ENCODE assay signal across 1 cellular context in the genomic region with DNA sequence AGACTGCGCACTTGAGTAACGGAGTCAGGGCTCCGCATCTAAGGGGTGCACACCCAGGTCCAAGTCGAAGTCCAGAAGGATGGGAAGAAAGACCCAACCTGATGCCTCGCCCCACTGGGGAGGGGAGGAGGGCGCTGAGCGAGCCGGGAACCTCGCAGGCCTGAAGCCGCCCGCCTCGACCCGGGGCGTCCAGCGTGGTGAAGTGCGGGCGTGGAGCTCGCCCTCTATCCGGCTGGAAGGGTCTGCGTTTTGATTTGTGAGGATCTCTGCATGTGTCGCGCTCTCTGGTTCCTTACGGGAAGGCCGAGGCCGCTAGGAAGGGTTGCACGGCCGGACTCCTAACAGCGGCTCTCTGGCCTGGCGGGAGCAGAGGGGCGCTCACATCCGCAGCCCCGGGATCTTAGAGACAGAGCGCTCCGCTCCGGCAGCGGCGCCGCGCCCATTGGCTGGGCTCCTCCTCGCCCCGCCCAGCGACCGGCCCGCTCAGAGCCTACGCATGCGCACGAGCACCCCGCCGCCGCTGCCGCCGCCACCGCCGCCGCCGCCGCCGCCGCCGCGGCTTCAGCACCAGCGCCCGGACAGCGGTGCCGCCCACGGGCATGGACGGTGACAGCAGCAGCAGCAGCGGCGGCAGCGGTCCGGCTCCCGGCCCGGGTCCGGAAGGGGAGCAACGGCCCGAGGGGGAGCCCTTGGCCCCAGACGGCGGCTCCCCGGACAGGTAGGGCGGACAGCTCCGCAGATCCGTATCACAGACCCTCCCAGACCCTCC.
A peak's percentile ranks its signal among the peaks of the same experiment; 100 is the strongest.
TF ChIP-seq lines count a peak whose summit lies in the region.

Gene DISP2 (plus strand): TSS at position 497 of the 769 bp plus-strand sequence. CDS start 103 bp downstream, at position 600.

TF ChIP-seq in HCT116, 20 proteins besides CTCF, POLR2A, EP300 and RAD21:
- TF ChIP-seq, protein P1, sequence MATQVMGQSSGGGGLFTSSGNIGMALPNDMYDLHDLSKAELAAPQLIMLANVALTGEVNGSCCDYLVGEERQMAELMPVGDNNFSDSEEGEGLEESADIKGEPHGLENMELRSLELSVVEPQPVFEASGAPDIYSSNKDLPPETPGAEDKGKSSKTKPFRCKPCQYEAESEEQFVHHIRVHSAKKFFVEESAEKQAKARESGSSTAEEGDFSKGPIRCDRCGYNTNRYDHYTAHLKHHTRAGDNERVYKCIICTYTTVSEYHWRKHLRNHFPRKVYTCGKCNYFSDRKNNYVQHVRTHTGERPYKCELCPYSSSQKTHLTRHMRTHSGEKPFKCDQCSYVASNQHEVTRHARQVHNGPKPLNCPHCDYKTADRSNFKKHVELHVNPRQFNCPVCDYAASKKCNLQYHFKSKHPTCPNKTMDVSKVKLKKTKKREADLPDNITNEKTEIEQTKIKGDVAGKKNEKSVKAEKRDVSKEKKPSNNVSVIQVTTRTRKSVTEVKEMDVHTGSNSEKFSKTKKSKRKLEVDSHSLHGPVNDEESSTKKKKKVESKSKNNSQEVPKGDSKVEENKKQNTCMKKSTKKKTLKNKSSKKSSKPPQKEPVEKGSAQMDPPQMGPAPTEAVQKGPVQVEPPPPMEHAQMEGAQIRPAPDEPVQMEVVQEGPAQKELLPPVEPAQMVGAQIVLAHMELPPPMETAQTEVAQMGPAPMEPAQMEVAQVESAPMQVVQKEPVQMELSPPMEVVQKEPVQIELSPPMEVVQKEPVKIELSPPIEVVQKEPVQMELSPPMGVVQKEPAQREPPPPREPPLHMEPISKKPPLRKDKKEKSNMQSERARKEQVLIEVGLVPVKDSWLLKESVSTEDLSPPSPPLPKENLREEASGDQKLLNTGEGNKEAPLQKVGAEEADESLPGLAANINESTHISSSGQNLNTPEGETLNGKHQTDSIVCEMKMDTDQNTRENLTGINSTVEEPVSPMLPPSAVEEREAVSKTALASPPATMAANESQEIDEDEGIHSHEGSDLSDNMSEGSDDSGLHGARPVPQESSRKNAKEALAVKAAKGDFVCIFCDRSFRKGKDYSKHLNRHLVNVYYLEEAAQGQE (IDR thresholded peaks at IDR 0.05; ENCODE audit: low read depth) = peak; percentile 68
- TF ChIP-seq JUND (IDR thresholded peaks at IDR 0.05) = no peak
- peak; percentile 48; the same call in 1 of the 2 replicates for TF ChIP-seq SIN3A (IDR thresholded peaks at IDR 0.05; ENCODE audit: low read depth)
- no peak for TF ChIP-seq YY1 (IDR thresholded peaks at IDR 0.05; ENCODE audit: extremely low read depth, insufficient replicate concordance, low read depth, low read length)
- no peak for TF ChIP-seq SP1 (IDR thresholded peaks at IDR 0.05; ENCODE audit: low read depth)
- TF ChIP-seq, protein P2, sequence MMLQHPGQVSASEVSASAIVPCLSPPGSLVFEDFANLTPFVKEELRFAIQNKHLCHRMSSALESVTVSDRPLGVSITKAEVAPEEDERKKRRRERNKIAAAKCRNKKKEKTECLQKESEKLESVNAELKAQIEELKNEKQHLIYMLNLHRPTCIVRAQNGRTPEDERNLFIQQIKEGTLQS (IDR thresholded peaks at IDR 0.05) = no peak
- peak; percentile 54 for TF ChIP-seq MAX (IDR thresholded peaks at IDR 0.05)
- no peak for TF ChIP-seq FOSL1 (IDR thresholded peaks at IDR 0.05; ENCODE audit: low read depth)
- 0 out of 2 replicates have a peak, but pooled peaks have one; percentile 29 for TF ChIP-seq POLR2AphosphoS5 (IDR thresholded peaks at IDR 0.05; ENCODE audit: low read depth, low read length)
- TF ChIP-seq ZFX (IDR thresholded peaks at IDR 0.05) = no peak
- TF ChIP-seq CBX3 (IDR thresholded peaks at IDR 0.05; ENCODE audit: low read depth) = no peak
- TF ChIP-seq TCF7L2 (IDR thresholded peaks at IDR 0.05; ENCODE audit: borderline replicate concordance, extremely low read depth, insufficient read depth, insufficient read length) = peak; percentile 13
